ENCODE assay signal across 1 cellular context in the genomic region with DNA sequence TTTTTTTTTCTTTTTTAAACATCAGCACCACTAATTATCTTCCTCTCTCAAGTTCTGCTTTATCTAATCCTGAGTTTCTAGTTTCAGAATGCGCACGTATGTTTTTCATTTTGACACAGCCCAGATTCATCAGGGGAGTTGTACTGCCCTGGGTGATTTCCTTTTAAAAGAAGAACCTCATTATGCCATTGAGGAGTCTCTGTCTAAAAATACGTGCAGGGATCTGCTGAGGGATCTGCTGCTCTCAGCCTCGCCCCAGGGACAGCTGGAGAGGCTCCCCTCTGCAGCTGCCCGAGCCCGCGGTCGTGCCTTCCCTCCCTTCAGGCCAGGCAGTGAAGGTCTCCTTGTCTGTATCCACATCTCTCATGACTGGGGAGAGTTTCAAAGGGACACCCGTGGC.
TF ChIP-seq lines count a peak whose summit lies in the region.

No MANE protein-coding gene starts in this region.

TF ChIP-seq in GM12878, 131 proteins besides CTCF, POLR2A, EP300 and RAD21 (continued from another document and continues in another):
- TF ChIP-seq, protein P1, sequence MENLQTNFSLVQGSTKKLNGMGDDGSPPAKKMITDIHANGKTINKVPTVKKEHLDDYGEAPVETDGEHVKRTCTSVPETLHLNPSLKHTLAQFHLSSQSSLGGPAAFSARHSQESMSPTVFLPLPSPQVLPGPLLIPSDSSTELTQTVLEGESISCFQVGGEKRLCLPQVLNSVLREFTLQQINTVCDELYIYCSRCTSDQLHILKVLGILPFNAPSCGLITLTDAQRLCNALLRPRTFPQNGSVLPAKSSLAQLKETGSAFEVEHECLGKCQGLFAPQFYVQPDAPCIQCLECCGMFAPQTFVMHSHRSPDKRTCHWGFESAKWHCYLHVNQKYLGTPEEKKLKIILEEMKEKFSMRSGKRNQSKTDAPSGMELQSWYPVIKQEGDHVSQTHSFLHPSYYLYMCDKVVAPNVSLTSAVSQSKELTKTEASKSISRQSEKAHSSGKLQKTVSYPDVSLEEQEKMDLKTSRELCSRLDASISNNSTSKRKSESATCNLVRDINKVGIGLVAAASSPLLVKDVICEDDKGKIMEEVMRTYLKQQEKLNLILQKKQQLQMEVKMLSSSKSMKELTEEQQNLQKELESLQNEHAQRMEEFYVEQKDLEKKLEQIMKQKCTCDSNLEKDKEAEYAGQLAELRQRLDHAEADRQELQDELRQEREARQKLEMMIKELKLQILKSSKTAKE (IDR thresholded peaks at IDR 0.05; ENCODE audit: low read depth, poor library complexity, severe bottlenecking) = peak; percentile 78
- TF ChIP-seq NBN (IDR thresholded peaks at IDR 0.05) = peak; percentile 89
- no peak for TF ChIP-seq HDGF (IDR thresholded peaks at IDR 0.05)
- peak; percentile 90 for TF ChIP-seq ZNF384 (IDR thresholded peaks at IDR 0.05; ENCODE audit: borderline replicate concordance, low read depth, low read length)
- TF ChIP-seq NFIC (IDR thresholded peaks at IDR 0.05; ENCODE audit: low read depth, low read length) = peak; percentile 89
- no peak for TF ChIP-seq ZNF622 (IDR thresholded peaks at IDR 0.05)
- TF ChIP-seq, protein P2, sequence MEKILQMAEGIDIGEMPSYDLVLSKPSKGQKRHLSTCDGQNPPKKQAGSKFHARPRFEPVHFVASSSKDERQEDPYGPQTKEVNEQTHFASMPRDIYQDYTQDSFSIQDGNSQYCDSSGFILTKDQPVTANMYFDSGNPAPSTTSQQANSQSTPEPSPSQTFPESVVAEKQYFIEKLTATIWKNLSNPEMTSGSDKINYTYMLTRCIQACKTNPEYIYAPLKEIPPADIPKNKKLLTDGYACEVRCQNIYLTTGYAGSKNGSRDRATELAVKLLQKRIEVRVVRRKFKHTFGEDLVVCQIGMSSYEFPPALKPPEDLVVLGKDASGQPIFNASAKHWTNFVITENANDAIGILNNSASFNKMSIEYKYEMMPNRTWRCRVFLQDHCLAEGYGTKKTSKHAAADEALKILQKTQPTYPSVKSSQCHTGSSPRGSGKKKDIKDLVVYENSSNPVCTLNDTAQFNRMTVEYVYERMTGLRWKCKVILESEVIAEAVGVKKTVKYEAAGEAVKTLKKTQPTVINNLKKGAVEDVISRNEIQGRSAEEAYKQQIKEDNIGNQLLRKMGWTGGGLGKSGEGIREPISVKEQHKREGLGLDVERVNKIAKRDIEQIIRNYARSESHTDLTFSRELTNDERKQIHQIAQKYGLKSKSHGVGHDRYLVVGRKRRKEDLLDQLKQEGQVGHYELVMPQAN (conservative IDR thresholded peaks at IDR 0.05) = no peak
- no peak for TF ChIP-seq LARP7 (IDR thresholded peaks at IDR 0.05)
- TF ChIP-seq, protein P3, sequence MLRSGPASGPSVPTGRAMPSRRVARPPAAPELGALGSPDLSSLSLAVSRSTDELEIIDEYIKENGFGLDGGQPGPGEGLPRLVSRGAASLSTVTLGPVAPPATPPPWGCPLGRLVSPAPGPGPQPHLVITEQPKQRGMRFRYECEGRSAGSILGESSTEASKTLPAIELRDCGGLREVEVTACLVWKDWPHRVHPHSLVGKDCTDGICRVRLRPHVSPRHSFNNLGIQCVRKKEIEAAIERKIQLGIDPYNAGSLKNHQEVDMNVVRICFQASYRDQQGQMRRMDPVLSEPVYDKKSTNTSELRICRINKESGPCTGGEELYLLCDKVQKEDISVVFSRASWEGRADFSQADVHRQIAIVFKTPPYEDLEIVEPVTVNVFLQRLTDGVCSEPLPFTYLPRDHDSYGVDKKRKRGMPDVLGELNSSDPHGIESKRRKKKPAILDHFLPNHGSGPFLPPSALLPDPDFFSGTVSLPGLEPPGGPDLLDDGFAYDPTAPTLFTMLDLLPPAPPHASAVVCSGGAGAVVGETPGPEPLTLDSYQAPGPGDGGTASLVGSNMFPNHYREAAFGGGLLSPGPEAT (IDR thresholded peaks at IDR 0.05; ENCODE audit: low read depth) = peak; percentile 94
- no peak for TF ChIP-seq NR2C1 (IDR thresholded peaks at IDR 0.05)
- TF ChIP-seq ASH2L (IDR thresholded peaks at IDR 0.05; ENCODE audit: borderline replicate concordance, low read depth) = no peak
- TF ChIP-seq, protein P4, sequence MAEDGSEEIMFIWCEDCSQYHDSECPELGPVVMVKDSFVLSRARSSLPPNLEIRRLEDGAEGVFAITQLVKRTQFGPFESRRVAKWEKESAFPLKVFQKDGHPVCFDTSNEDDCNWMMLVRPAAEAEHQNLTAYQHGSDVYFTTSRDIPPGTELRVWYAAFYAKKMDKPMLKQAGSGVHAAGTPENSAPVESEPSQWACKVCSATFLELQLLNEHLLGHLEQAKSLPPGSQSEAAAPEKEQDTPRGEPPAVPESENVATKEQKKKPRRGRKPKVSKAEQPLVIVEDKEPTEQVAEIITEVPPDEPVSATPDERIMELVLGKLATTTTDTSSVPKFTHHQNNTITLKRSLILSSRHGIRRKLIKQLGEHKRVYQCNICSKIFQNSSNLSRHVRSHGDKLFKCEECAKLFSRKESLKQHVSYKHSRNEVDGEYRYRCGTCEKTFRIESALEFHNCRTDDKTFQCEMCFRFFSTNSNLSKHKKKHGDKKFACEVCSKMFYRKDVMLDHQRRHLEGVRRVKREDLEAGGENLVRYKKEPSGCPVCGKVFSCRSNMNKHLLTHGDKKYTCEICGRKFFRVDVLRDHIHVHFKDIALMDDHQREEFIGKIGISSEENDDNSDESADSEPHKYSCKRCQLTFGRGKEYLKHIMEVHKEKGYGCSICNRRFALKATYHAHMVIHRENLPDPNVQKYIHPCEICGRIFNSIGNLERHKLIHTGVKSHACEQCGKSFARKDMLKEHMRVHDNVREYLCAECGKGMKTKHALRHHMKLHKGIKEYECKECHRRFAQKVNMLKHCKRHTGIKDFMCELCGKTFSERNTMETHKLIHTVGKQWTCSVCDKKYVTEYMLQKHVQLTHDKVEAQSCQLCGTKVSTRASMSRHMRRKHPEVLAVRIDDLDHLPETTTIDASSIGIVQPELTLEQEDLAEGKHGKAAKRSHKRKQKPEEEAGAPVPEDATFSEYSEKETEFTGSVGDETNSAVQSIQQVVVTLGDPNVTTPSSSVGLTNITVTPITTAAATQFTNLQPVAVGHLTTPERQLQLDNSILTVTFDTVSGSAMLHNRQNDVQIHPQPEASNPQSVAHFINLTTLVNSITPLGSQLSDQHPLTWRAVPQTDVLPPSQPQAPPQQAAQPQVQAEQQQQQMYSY (CRISPR knock-in tag; IDR thresholded peaks at IDR 0.05) = no peak
- TF ChIP-seq SUPT20H (IDR thresholded peaks at IDR 0.05; ENCODE audit: borderline replicate concordance, control insufficient read depth, low read depth, low read length) = no peak
- peak; percentile 74 for TF ChIP-seq CHD2 (IDR thresholded peaks at IDR 0.05; ENCODE audit: borderline replicate concordance, low read depth, low read length)
- TF ChIP-seq CEBPB (IDR thresholded peaks at IDR 0.05; ENCODE audit: borderline replicate concordance in 1 of 2, low read depth in 2 of 2, low read length in 2 of 2) = no peak
- no peak for TF ChIP-seq SMARCA5 (IDR thresholded peaks at IDR 0.05)
- peak; percentile 66 for TF ChIP-seq SMAD1 (IDR thresholded peaks at IDR 0.05; ENCODE audit: low read depth, partially characterized antibody)
- TF ChIP-seq MYB (IDR thresholded peaks at IDR 0.05; ENCODE audit: borderline replicate concordance, low read depth, low read length) = no peak
- no peak for TF ChIP-seq CBX5 (IDR thresholded peaks at IDR 0.05; ENCODE audit: low read depth)
- TF ChIP-seq, protein P5, sequence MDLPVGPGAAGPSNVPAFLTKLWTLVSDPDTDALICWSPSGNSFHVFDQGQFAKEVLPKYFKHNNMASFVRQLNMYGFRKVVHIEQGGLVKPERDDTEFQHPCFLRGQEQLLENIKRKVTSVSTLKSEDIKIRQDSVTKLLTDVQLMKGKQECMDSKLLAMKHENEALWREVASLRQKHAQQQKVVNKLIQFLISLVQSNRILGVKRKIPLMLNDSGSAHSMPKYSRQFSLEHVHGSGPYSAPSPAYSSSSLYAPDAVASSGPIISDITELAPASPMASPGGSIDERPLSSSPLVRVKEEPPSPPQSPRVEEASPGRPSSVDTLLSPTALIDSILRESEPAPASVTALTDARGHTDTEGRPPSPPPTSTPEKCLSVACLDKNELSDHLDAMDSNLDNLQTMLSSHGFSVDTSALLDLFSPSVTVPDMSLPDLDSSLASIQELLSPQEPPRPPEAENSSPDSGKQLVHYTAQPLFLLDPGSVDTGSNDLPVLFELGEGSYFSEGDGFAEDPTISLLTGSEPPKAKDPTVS (IDR thresholded peaks at IDR 0.05; ENCODE audit: low read depth, low read length) = no peak
- TF ChIP-seq, protein P6, sequence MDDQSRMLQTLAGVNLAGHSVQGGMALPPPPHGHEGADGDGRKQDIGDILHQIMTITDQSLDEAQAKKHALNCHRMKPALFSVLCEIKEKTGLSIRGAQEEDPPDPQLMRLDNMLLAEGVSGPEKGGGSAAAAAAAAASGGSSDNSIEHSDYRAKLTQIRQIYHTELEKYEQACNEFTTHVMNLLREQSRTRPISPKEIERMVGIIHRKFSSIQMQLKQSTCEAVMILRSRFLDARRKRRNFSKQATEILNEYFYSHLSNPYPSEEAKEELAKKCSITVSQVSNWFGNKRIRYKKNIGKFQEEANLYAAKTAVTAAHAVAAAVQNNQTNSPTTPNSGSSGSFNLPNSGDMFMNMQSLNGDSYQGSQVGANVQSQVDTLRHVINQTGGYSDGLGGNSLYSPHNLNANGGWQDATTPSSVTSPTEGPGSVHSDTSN (IDR thresholded peaks at IDR 0.05; ENCODE audit: insufficient replicate concordance, low read depth, low read length) = no peak
- no peak for TF ChIP-seq KDM1A (IDR thresholded peaks at IDR 0.05; ENCODE audit: borderline replicate concordance)
- no peak for TF ChIP-seq HDAC6 (IDR thresholded peaks at IDR 0.05; ENCODE audit: unreplicated experiment)
- TF ChIP-seq STAT1 (conservative IDR thresholded peaks at IDR 0.05) = no peak
- TF ChIP-seq HCFC1 (IDR thresholded peaks at IDR 0.05; ENCODE audit: low read length) = no peak
- peak; percentile 46; the same call in 1 of the 2 replicates for TF ChIP-seq GATAD2B (conservative IDR thresholded peaks at IDR 0.05; ENCODE audit: low read depth)
- peak; percentile 99 for TF ChIP-seq BCL11A (IDR thresholded peaks at IDR 0.05; ENCODE audit: low read depth, low read length)
- TF ChIP-seq TCF12 (IDR thresholded peaks at IDR 0.05; ENCODE audit: low read depth, low read length) = peak; percentile 90
- TF ChIP-seq BACH1 (IDR thresholded peaks at IDR 0.05; ENCODE audit: borderline replicate concordance) = peak; percentile 92; the same call in 1 of the 2 replicates
- TF ChIP-seq MEF2B (IDR thresholded peaks at IDR 0.05; ENCODE audit: partially characterized antibody, poor library complexity, severe bottlenecking) = peak; percentile 85
- no peak for TF ChIP-seq FOXK2 (IDR thresholded peaks at IDR 0.05)
- TF ChIP-seq DPF2 (IDR thresholded peaks at IDR 0.05) = peak; percentile 93
- TF ChIP-seq PAX5 (IDR thresholded peaks at IDR 0.05; ENCODE audit: borderline replicate concordance, low read depth, low read length) = peak; percentile 74
- no peak for TF ChIP-seq SMC3 (IDR thresholded peaks at IDR 0.05; ENCODE audit: borderline replicate concordance, low read length)
- no peak for TF ChIP-seq SRF (IDR thresholded peaks at IDR 0.05; ENCODE audit: low read depth in 2 of 2, low read length in 2 of 2)
- TF ChIP-seq BRCA1 (IDR thresholded peaks at IDR 0.05; ENCODE audit: low read depth, low read length) = no peak
- TF ChIP-seq ZNF592 (IDR thresholded peaks at IDR 0.05) = peak; percentile 78
- no peak for TF ChIP-seq TCF7 (IDR thresholded peaks at IDR 0.05; ENCODE audit: borderline replicate concordance)
- no peak for TF ChIP-seq RB1 (IDR thresholded peaks at IDR 0.05; ENCODE audit: borderline replicate concordance)
- TF ChIP-seq ETV6 (conservative IDR thresholded peaks at IDR 0.05 in 1 of 2, IDR thresholded peaks at IDR 0.05 in 1 of 2; ENCODE audit: borderline replicate concordance in 1 of 2, low read depth in 1 of 2) = peak in 1 of 2 experiments; percentile 41; a peak in 1 of 4 replicates
- TF ChIP-seq, protein P7, sequence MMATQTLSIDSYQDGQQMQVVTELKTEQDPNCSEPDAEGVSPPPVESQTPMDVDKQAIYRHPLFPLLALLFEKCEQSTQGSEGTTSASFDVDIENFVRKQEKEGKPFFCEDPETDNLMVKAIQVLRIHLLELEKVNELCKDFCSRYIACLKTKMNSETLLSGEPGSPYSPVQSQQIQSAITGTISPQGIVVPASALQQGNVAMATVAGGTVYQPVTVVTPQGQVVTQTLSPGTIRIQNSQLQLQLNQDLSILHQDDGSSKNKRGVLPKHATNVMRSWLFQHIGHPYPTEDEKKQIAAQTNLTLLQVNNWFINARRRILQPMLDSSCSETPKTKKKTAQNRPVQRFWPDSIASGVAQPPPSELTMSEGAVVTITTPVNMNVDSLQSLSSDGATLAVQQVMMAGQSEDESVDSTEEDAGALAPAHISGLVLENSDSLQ (IDR thresholded peaks at IDR 0.05) = no peak
- TF ChIP-seq SP1 (IDR thresholded peaks at IDR 0.05; ENCODE audit: low read depth, low read length) = no peak
- no peak for TF ChIP-seq EGR1 (IDR thresholded peaks at IDR 0.05; ENCODE audit: borderline replicate concordance in 1 of 2, low read depth in 2 of 2, low read length in 2 of 2)
- no peak for TF ChIP-seq WRNIP1 (IDR thresholded peaks at IDR 0.05; ENCODE audit: borderline replicate concordance, low read depth, low read length)
- peak; percentile 85 for TF ChIP-seq CREM (IDR thresholded peaks at IDR 0.05; ENCODE audit: low read depth)
- no peak for TF ChIP-seq SMAD5 (IDR thresholded peaks at IDR 0.05; ENCODE audit: low read depth)
- TF ChIP-seq MEF2A (IDR thresholded peaks at IDR 0.05; ENCODE audit: insufficient read depth, low read depth, low read length) = peak; percentile 71; the same call in 1 of the 2 replicates
